Comparison of ENCODE assay signal across 1 cellular context in the genomic region with DNA sequence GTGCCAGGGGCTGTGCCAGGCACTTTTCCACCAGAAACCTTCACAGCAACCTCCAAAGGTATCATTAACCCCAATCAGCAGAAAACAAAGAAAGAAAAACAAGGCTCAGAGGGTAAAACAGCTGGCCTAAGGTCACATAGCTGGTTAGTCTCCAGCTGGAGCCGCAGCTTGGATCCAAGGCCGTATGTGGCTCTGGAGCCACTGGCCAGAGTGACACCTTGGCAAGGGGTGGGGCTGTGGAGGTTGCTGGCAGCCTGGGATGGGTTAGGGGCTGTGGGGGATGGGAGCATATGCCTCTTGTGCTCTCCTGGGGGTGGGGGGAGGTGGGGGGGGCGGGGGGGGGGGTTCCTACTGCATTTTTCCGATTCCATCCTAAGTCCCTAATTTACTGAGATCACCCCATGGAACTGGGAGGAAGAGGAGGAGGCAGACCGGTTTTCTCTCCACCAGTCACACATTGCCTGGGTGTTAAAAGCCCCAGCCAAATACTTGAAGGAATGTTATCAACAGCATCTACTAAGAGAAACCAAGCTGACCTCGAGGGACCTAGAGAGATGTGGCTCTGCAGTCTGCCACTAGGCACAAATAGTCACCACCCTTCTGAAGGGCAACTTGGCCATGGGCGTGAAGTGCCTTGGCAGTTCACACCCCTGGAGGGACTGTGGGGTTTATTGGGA.
A peak's percentile ranks its signal among the peaks of the same experiment; 100 is the strongest.
TF ChIP-seq lines count a peak whose summit lies in the region.

No MANE protein-coding gene starts in this region.

TF ChIP-seq in HepG2, 621 proteins besides CTCF, POLR2A, EP300 and RAD21 (continued from another document):
- TF ChIP-seq, protein P1, sequence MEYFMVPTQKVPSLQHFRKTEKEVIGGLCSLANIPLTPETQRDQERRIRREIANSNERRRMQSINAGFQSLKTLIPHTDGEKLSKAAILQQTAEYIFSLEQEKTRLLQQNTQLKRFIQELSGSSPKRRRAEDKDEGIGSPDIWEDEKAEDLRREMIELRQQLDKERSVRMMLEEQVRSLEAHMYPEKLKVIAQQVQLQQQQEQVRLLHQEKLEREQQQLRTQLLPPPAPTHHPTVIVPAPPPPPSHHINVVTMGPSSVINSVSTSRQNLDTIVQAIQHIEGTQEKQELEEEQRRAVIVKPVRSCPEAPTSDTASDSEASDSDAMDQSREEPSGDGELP (IDR thresholded peaks at IDR 0.05; ENCODE audit: borderline replicate concordance, low read depth): peak; percentile 83
- TF ChIP-seq IKZF5 (CRISPR knock-in tag; IDR thresholded peaks at IDR 0.05) (no peak), ZNF136 (CRISPR knock-in tag; IDR thresholded peaks at IDR 0.05; ENCODE audit: low read depth) (no peak), ZBTB43 (CRISPR knock-in tag; conservative IDR thresholded peaks at IDR 0.05) (no peak), ZNF251 (CRISPR knock-in tag; IDR thresholded peaks at IDR 0.05) (no peak), CREB1 (IDR thresholded peaks at IDR 0.05) (no peak), CREB1 (CRISPR knock-in tag; IDR thresholded peaks at IDR 0.05) (no peak)
- TF ChIP-seq, protein P2, sequence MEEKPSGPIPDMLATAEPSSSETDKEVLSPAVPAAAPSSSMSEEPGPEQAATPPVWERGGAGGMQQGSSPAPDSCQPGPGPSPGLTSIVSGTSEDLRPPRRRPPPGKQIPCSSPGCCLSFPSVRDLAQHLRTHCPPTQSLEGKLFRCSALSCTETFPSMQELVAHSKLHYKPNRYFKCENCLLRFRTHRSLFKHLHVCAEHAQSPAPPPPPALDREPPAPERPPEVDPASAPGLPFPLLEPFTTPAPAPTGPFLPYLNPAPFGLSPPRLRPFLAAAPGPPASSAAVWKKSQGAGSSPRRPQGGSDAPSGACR (CRISPR knock-in tag; IDR thresholded peaks at IDR 0.05): no peak
- TF ChIP-seq, protein P3, sequence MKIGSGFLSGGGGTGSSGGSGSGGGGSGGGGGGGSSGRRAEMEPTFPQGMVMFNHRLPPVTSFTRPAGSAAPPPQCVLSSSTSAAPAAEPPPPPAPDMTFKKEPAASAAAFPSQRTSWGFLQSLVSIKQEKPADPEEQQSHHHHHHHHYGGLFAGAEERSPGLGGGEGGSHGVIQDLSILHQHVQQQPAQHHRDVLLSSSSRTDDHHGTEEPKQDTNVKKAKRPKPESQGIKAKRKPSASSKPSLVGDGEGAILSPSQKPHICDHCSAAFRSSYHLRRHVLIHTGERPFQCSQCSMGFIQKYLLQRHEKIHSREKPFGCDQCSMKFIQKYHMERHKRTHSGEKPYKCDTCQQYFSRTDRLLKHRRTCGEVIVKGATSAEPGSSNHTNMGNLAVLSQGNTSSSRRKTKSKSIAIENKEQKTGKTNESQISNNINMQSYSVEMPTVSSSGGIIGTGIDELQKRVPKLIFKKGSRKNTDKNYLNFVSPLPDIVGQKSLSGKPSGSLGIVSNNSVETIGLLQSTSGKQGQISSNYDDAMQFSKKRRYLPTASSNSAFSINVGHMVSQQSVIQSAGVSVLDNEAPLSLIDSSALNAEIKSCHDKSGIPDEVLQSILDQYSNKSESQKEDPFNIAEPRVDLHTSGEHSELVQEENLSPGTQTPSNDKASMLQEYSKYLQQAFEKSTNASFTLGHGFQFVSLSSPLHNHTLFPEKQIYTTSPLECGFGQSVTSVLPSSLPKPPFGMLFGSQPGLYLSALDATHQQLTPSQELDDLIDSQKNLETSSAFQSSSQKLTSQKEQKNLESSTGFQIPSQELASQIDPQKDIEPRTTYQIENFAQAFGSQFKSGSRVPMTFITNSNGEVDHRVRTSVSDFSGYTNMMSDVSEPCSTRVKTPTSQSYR (CRISPR knock-in tag; IDR thresholded peaks at IDR 0.05; ENCODE audit: borderline replicate concordance): 0 out of 2 replicates have a peak, but pooled peaks have one; percentile 51
TF ChIP-seq in HepG2: peak in this region for 7.
